Comparison of ENCODE assay signal across 8 cellular contexts in the genomic region with DNA sequence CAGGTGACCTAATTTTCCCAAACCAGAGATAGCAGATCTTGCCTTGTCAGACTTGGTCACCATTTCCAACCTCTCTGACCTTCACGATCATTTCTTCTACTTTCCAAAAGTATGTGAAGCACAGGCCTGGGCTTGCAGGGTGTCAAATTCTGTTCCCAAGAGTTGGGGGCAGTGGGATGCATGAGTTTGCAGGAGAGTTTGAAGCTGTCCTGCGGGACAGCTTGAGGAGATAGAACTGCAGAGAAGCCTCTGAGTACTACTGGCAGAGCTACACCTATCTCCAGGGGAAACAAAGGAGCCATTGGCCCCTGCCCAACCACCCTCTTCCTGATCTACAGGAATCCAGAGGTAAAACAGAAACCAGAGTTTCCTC. TPM values are rescaled to one million over a fixed set of nuclear protein-coding genes. Genes with fewer than 3 reads are reported as not detected.
DNase-seq lines count a peak whose midpoint lies in the region; ATAC-seq and TF ChIP-seq lines count a peak whose summit lies in the region.

No MANE protein-coding gene starts in this region.

- peak overlapping the region; percentile 91 for H2AFZ ChIP-seq in mammary epithelial cell (ENCODE audit: low read depth, low read length)

- no peak for TF ChIP-seq POLR2A in upper lobe of left lung (IDR thresholded peaks at IDR 0.05)

- no peaks in the 10 kb centered on the region for H3K9me3 Mint-ChIP-seq in activated naive CD4-positive, alpha-beta T cell treated with anti-CD3 and anti-CD28 coated beads for 36 hours

- H3K4me2 ChIP-seq in mammary epithelial cell (ENCODE audit: insufficient read depth, low read depth, low read length): peak overlapping the region; percentile 37

- H3K79me2 ChIP-seq in mammary epithelial cell (ENCODE audit: insufficient read depth, low read length): no peaks in the 10 kb centered on the region

- H3K4me1 Mint-ChIP-seq in activated naive CD4-positive, alpha-beta T cell treated with anti-CD3 and anti-CD28 coated beads for 36 hours (ENCODE audit: low read depth): peaks cover 36% of the 10 kb centered on the region

- H3K4me3 ChIP-seq in mammary epithelial cell (replicated peaks in 1 of 3; ENCODE audit: insufficient read depth in 1 of 3, low read depth in 2 of 3, low read length in 3 of 3) (no peak overlapping the region), muscle layer of duodenum (ENCODE audit: low read depth in 1 of 2, low read length in 2 of 2) (peak overlapping the region; percentile 19 to 45), upper lobe of left lung (peak overlapping the region in 2 of 4 donors; percentile 32)

- 6% methylated on average over 2 of the region's 2 CpGs for WGBS in mammary epithelial cell (ENCODE audit: low coverage, missing lambda C conversion rate)
- 61 to 71% methylated on average over 2 of the region's 2 CpGs for WGBS in upper lobe of left lung, 2 donors

- intact Hi-C loops in activated naive CD4-positive, alpha-beta T cell treated with anti-CD3 and anti-CD28 coated beads for 36 hours (cut with micrococcal nuclease): loop anchor here (1.0 kb wide), 1 partner anchor 8 kb away; no protein-coding TSS in a partner anchor
- intact Hi-C loops in mammary epithelial cell (cut with micrococcal nuclease): no loop called here

- H3K4me1 ChIP-seq in mammary epithelial cell (ENCODE audit: insufficient read depth, low read length) (peaks cover 28% of the 10 kb centered on the region), muscle layer of duodenum (ENCODE audit: control insufficient read depth in 1 of 2, insufficient read depth in 2 of 2, low read length in 2 of 2) (peaks cover 32 to 42% of the 10 kb centered on the region in 2 donors), upper lobe of left lung (peaks cover 66 to 87% (median 72%) of the 10 kb centered on the region in 4 donors)

- BruUV-seq in mammary epithelial cell (replicated peaks; lab: Mats Ljungman, UMichigan): no TSS peak

- H3K36me3 Mint-ChIP-seq in activated naive CD4-positive, alpha-beta T cell treated with anti-CD3 and anti-CD28 coated beads for 36 hours (ENCODE audit: low read depth): no peaks in the 10 kb centered on the region

- peak; percentile 6 for DNase-seq in activated naive CD4-positive, alpha-beta T cell treated with anti-CD3 and anti-CD28 coated beads for 36 hours
- DNase-seq in activated naive CD4-positive, alpha-beta T cell treated with anti-CD3 and anti-CD28 coated beads, Interleukin-2, amount 50 U/mL, for 16 hours: no peak
- DNase-seq in mammary epithelial cell (no peak), upper lobe of left lung (no peak), NCI-H510A (lab: John Stamatoyannopoulos, UW) (no peak), NCI-H345 (lab: John Stamatoyannopoulos, UW) (no peak), dedifferentiated amniotic fluid mesenchymal stem cell (ENCODE audit: extremely low spot score) (no peak)

- ATAC-seq in upper lobe of left lung (ENCODE audit: low FRiP score in 2 of 2): peak in 1 of 2 donors; percentile 13

- no peaks in the 10 kb centered on the region for H3K27me3 Mint-ChIP-seq in activated naive CD4-positive, alpha-beta T cell treated with anti-CD3 and anti-CD28 coated beads for 36 hours (ENCODE audit: low read depth)

- no peak for TF ChIP-seq EP300 in upper lobe of left lung (IDR thresholded peaks at IDR 0.05)

- no peaks in the 10 kb centered on the region for H4K20me1 ChIP-seq in mammary epithelial cell (ENCODE audit: insufficient read depth, low read length)

- CTCF ChIA-PET in activated naive CD4-positive, alpha-beta T cell treated with anti-CD3 and anti-CD28 coated beads for 36 hours (lab: Charles Lee): interaction anchor here (0.6 to 1.0 kb wide), 4 partner anchors 9 to 24 kb away, joined by 3 to 5 read pairs (median 4); no protein-coding TSS in a partner anchor
- CTCF ChIA-PET in mammary epithelial cell (lab: Charles Lee; ENCODE audit: low non-redundant PET): no interaction called here

- H3K27ac Mint-ChIP-seq in activated naive CD4-positive, alpha-beta T cell treated with anti-CD3 and anti-CD28 coated beads for 36 hours: peak overlapping the region; percentile 91

- H3K36me3 ChIP-seq in mammary epithelial cell (ENCODE audit: insufficient read depth, low read length): no peaks in the 10 kb centered on the region
- H3K36me3 ChIP-seq in muscle layer of duodenum (ENCODE audit: control insufficient read depth in 1 of 2, insufficient read depth in 2 of 2, low read length in 2 of 2): no peaks in the 10 kb centered on the region
- H3K36me3 ChIP-seq in upper lobe of left lung: no peaks in the 10 kb centered on the region

- H3K27me3 ChIP-seq in mammary epithelial cell (ENCODE audit: insufficient read depth, low read length): no peaks in the 10 kb centered on the region
- no peaks in the 10 kb centered on the region for H3K27me3 ChIP-seq in muscle layer of duodenum (ENCODE audit: low read depth, low read length)
- no peaks in the 10 kb centered on the region for H3K27me3 ChIP-seq in upper lobe of left lung

- H3K27ac ChIP-seq in mammary epithelial cell (ENCODE audit: insufficient read depth, low read depth, low read length) (peak overlapping the region; percentile 42), muscle layer of duodenum (ENCODE audit: low read length) (peak overlapping the region; percentile 88), upper lobe of left lung (peak overlapping the region; percentile 79 to 98 (median 96))

- peak overlapping the region; percentile 32 for H3K4me3 Mint-ChIP-seq in activated naive CD4-positive, alpha-beta T cell treated with anti-CD3 and anti-CD28 coated beads for 36 hours

- in situ Hi-C loops in mammary epithelial cell (cut with MboI; ENCODE audit: low sequenced_read_pairs in 2 of 2): no loop called here

- peak overlapping the region; percentile 5 for H3K9ac ChIP-seq in mammary epithelial cell (ENCODE audit: insufficient read depth, low read length)

- H3K9me3 ChIP-seq in mammary epithelial cell (replicated peaks; ENCODE audit: insufficient read depth, low read length) (no peaks in the 10 kb centered on the region), muscle layer of duodenum (ENCODE audit: control insufficient read depth in 1 of 2, low read length in 2 of 2) (no peaks in the 10 kb centered on the region), upper lobe of left lung (no peaks in the 10 kb centered on the region)

- dilution Hi-C loops in mammary epithelial cell (cut with HindIII; ENCODE audit: low sequenced_read_pairs): no loop called here

- TF ChIP-seq CTCF in mammary epithelial cell (conservative IDR thresholded peaks at IDR 0.05 in 1 of 2, IDR thresholded peaks at IDR 0.05 in 1 of 2; ENCODE audit: extremely low read depth in 1 of 2, insufficient read depth in 1 of 2, low read depth in 1 of 2, low read length in 2 of 2) (no peak), upper lobe of left lung (IDR thresholded peaks at IDR 0.05) (no peak)

RNA-seq across cellular contexts. Expression of gene TXNIP, which starts 11.3 kb away (rescaled TPM):
- total RNA-seq in activated naive CD4-positive, alpha-beta T cell treated with anti-CD3 and anti-CD28 coated beads for 36 hours: 10 to 100 TPM; 86.0 to 91.1 TPM
- 100 to 1,000 TPM in 1 of 2 donors, 10 to 100 TPM in 1; 92.8 to 355 TPM for total RNA-seq in mammary epithelial cell
- polyA plus RNA-seq in mammary epithelial cell: 56.2 TPM
- polyA minus RNA-seq in mammary epithelial cell: 73.1 TPM
- 1,000 to 10,000 TPM in 3 of 6 donors, 100 to 1,000 TPM in 3; 703 to 1,481 (median 910) TPM for total RNA-seq in upper lobe of left lung

RNA-seq across cellular contexts. Expression of gene POLR3GL, which starts 20.6 kb away (rescaled TPM):
- 10 to 100 TPM; 32.0 to 34.0 TPM for total RNA-seq in activated naive CD4-positive, alpha-beta T cell treated with anti-CD3 and anti-CD28 coated beads for 36 hours
- total RNA-seq in mammary epithelial cell (10 to 100 TPM in 1 of 2 donors, 1 to 10 TPM in 1; 4.7 to 10.0 TPM), upper lobe of left lung (10 to 100 TPM; 18.7 to 25.7 (median 22.5) TPM)
- 7.3 TPM for polyA plus RNA-seq in mammary epithelial cell
- 10.9 TPM for polyA minus RNA-seq in mammary epithelial cell

RNA-seq across cellular contexts. Expression of gene ANKRD34A, which starts 20.7 kb away (rescaled TPM):
- 1 to 10 TPM; 3.7 to 4.3 TPM for total RNA-seq in activated naive CD4-positive, alpha-beta T cell treated with anti-CD3 and anti-CD28 coated beads for 36 hours
- 1 to 10 TPM; 1.3 to 1.6 TPM for total RNA-seq in mammary epithelial cell
- polyA plus RNA-seq in mammary epithelial cell: 1.1 TPM
- 0.21 TPM for polyA minus RNA-seq in mammary epithelial cell
- total RNA-seq in upper lobe of left lung: 1 to 10 TPM in 2 of 6 donors, under 1 TPM in 4; 0.30 to 2.6 (median 0.73) TPM

RNA-seq across cellular contexts. Expression of gene LIX1L, which starts 27.3 kb away (rescaled TPM):
- total RNA-seq in activated naive CD4-positive, alpha-beta T cell treated with anti-CD3 and anti-CD28 coated beads for 36 hours: 10 to 100 TPM; 43.6 to 44.3 TPM
- total RNA-seq in mammary epithelial cell (10 to 100 TPM; 16.0 TPM), upper lobe of left lung (10 to 100 TPM in 5 of 6 donors, 1 to 10 TPM in 1; 5.2 to 35.6 (median 16.5) TPM)
- 22.8 TPM for polyA plus RNA-seq in mammary epithelial cell
- polyA minus RNA-seq in mammary epithelial cell: 27.2 TPM

RNA-seq across cellular contexts. Expression of gene HJV, which starts 36.4 kb away (rescaled TPM):
- not detected for total RNA-seq in activated naive CD4-positive, alpha-beta T cell treated with anti-CD3 and anti-CD28 coated beads for 36 hours
- total RNA-seq in mammary epithelial cell (not detected), upper lobe of left lung (not detected)
- not detected for polyA plus RNA-seq in mammary epithelial cell
- not detected for polyA minus RNA-seq in mammary epithelial cell

Comparison
In these comparisons a context has a peak if more than half of its experiments do, and no peak if none do; other contexts are left out.
1. H3K27ac ChIP-seq: peak in every context shown above with its lines; median percentile 96 in upper lobe of left lung; 88 in muscle layer of duodenum; 42 in mammary epithelial cell.
2. H3K4me3 ChIP-seq: peak in muscle layer of duodenum (2 of 2); none in mammary epithelial cell (0 of 3).